In genomic region chr2:102520801-102521200, GRCh38 we compare ENCODE assay signal across 20 cellular contexts. TPM values are rescaled to one million over a fixed set of nuclear protein-coding genes. Genes with fewer than 3 reads are reported as not detected.
DNase-seq lines count a peak whose midpoint lies in the region; ATAC-seq and TF ChIP-seq lines count a peak whose summit lies in the region.
"Had no signal": no experiment of that assay in that cellular context is flagged by ENCODE, and none has a peak within 500 bp of the region (broad histone marks: within the 10 kb centered on the region; RNA-seq: fewer than 3 reads in every experiment).

No MANE protein-coding gene starts in this region.

- ATAC-seq in GM21390 (IDR thresholded peaks at IDR 0.05; ENCODE audit: unreplicated experiment), result no peak
- no peak for ATAC-seq in stimulated activated effector memory CD8-positive, alpha-beta T cell treated with anti-CD3 and anti-CD28 coated beads, Interleukin-12 subunit alpha, Interleukin-12 subunit beta, amount 100 ng/mL, for 72 hours

- H3K4me2 ChIP-seq in PC-9 (0 out of 2 replicates have a peak overlapping the region, but pooled peaks have one; percentile 0), hepatocyte (no peak overlapping the region), mesenchymal stem cell (ENCODE audit: low read length, poor library complexity, severe bottlenecking) (no peak overlapping the region)

- 45% methylated on average over 1 of the region's 1 CpG for WGBS in hepatocyte (ENCODE audit: low lambda C conversion rate, missing lambda C conversion rate)
- no CpG with 5 or more reads among the region's 1 CpG for WGBS in mesenchymal stem cell

- H3K4me3 ChIP-seq in Caco-2 (ENCODE audit: low read depth, low read length), result no peak overlapping the region
- H3K4me3 ChIP-seq in PC-9, result no peak overlapping the region
- H3K4me3 ChIP-seq in hepatocyte, result no peak overlapping the region
- no peak overlapping the region for H3K4me3 ChIP-seq in mesenchymal stem cell (ENCODE audit: insufficient read depth in 1 of 2, low read depth in 1 of 2, low read length in 2 of 2)

- no peak overlapping the region for H2AFZ ChIP-seq in PC-9
- no peak overlapping the region for H2AFZ ChIP-seq in hepatocyte
- H2AFZ ChIP-seq in mesenchymal stem cell (ENCODE audit: low read depth, low read length), result no peak overlapping the region

- intact Hi-C loops in Caco-2 (cut with micrococcal nuclease; ENCODE audit: unreplicated experiment), result loop anchor here (1.0 to 2.0 kb wide), 5 partner anchors 48 to 286 kb away; partner anchors contain the start of gene SLC9A4
- intact Hi-C loops in PC-9 (cut with micrococcal nuclease; ENCODE audit: unreplicated experiment), result loop anchor here (5.0 kb wide), 1 partner anchor 182 kb away; no protein-coding TSS in a partner anchor

- peaks cover 25% of the 10 kb centered on the region for H3K4me1 Mint-ChIP-seq in Caco-2 (ENCODE audit: low read depth, unreplicated experiment)
- peaks cover 23% of the 10 kb centered on the region for H3K4me1 Mint-ChIP-seq in stimulated activated effector memory CD8-positive, alpha-beta T cell treated with anti-CD3 and anti-CD28 coated beads, Interleukin-12 subunit alpha, Interleukin-12 subunit beta, amount 100 ng/mL, for 72 hours

- BruUV-seq in Caco-2 (replicated peaks; lab: Mats Ljungman, UMichigan), result no TSS peak
- BruUV-seq in PC-9 (replicated peaks; lab: Mats Ljungman, UMichigan), result no TSS peak

- no peak overlapping the region for H2BK15ac ChIP-seq in mesenchymal stem cell (ENCODE audit: low read depth, poor library complexity, severe bottlenecking)

- 0 out of 2 replicates have a peak, but pooled peaks cover 10% of the 10 kb centered on the region for H3F3A ChIP-seq in PC-9 (ENCODE audit: insufficient read depth, low read depth)

- H3K27ac ChIP-seq in PC-9 (no peak overlapping the region), hepatocyte (no peak overlapping the region), mesenchymal stem cell (ENCODE audit: low read length, poor library complexity, severe bottlenecking) (peak overlapping the region; percentile 24)
- H3K27ac ChIP-seq: 22Rv1, HL-60 had no signal

- POLR2A ChIA-PET in Caco-2 (lab: Charles Lee) (no interaction called here), PC-9 (lab: Charles Lee; ENCODE audit: unreplicated experiment) (interaction anchor here (0.6 to 0.8 kb wide), 2 partner anchors 20 to 67 kb away, joined by 8 to 10 read pairs; no protein-coding TSS in a partner anchor)

- H3K4ac ChIP-seq in mesenchymal stem cell (ENCODE audit: low read depth in 1 of 2, low read length in 2 of 2), result no peak overlapping the region

- H3K27ac Mint-ChIP-seq in Caco-2 (ENCODE audit: unreplicated experiment), result no peak overlapping the region
- no peak overlapping the region for H3K27ac Mint-ChIP-seq in stimulated activated effector memory CD8-positive, alpha-beta T cell treated with anti-CD3 and anti-CD28 coated beads, Interleukin-12 subunit alpha, Interleukin-12 subunit beta, amount 100 ng/mL, for 72 hours

- H3K27me3 ChIP-seq in Caco-2 (replicated peaks; ENCODE audit: control insufficient read depth, insufficient read depth, low read length), result no peaks in the 10 kb centered on the region
- H3K27me3 ChIP-seq in PC-9 (ENCODE audit: insufficient read depth, low read depth), result no peaks in the 10 kb centered on the region
- no peaks in the 10 kb centered on the region for H3K27me3 ChIP-seq in hepatocyte
- H3K27me3 ChIP-seq in mesenchymal stem cell (ENCODE audit: control insufficient read depth in 1 of 2, insufficient read depth in 1 of 2, low read length in 2 of 2), result peaks cover 0 to 13% of the 10 kb centered on the region in 2 experiments

- DNase-seq in Caco-2 (peak; percentile 20 to 46), PC-9 (peak in 1 of 2 experiments; percentile 56), hepatocyte (ENCODE audit: low spot score) (peak; percentile 16), mesenchymal stem cell (no peak), SKM-1 treated with dmso at 0.1 percent for 144 hours (lab: John Stamatoyannopoulos, UW; ENCODE audit: unreplicated experiment) (no peak)
- no peak for DNase-seq in stimulated activated CD4-positive, alpha-beta T cell treated with anti-CD3 and anti-CD28 coated beads, Interleukin-4, amount 100 ng/mL, for 4 hours
- DNase-seq in stimulated activated effector memory CD8-positive, alpha-beta T cell treated with anti-CD3 and anti-CD28 coated beads, Interleukin-12 subunit alpha, Interleukin-12 subunit beta, amount 100 ng/mL, for 72 hours (ENCODE audit: low spot score in 2 of 2), result no peak
- DNase-seq: DND-41, GF-D8, KBM-7, NCI-H1092, NCI-H1694, NCI-H2107, NCI-H748 treated with DMSO at 0.1 percent for 48 hours, PC-3 had no signal

- no peak overlapping the region for H3K23ac ChIP-seq in mesenchymal stem cell (ENCODE audit: low read length in 2 of 2)

- H3K14ac ChIP-seq in mesenchymal stem cell (ENCODE audit: low read length in 2 of 2), result no peak overlapping the region

- H3K27me3 Mint-ChIP-seq in Caco-2 (ENCODE audit: insufficient read depth, unreplicated experiment), result no peaks in the 10 kb centered on the region

- no peak overlapping the region for H3K4me3 Mint-ChIP-seq in Caco-2 (ENCODE audit: unreplicated experiment)
- H3K4me3 Mint-ChIP-seq in stimulated activated effector memory CD8-positive, alpha-beta T cell treated with anti-CD3 and anti-CD28 coated beads, Interleukin-12 subunit alpha, Interleukin-12 subunit beta, amount 100 ng/mL, for 72 hours, result no peak overlapping the region

- H2AK5ac ChIP-seq in mesenchymal stem cell (ENCODE audit: low read length, severe bottlenecking), result no peak overlapping the region

- H4K91ac ChIP-seq in mesenchymal stem cell (ENCODE audit: low read length), result no peak overlapping the region

- H2BK5ac ChIP-seq in mesenchymal stem cell (ENCODE audit: low read depth, low read length, poor library complexity, severe bottlenecking), result no peak overlapping the region

- H3K18ac ChIP-seq in mesenchymal stem cell (ENCODE audit: low read depth in 1 of 2, low read length in 2 of 2), result no peak overlapping the region

- H3K9me3 Mint-ChIP-seq in Caco-2 (ENCODE audit: unreplicated experiment), result no peaks in the 10 kb centered on the region
- no peaks in the 10 kb centered on the region for H3K9me3 Mint-ChIP-seq in stimulated activated effector memory CD8-positive, alpha-beta T cell treated with anti-CD3 and anti-CD28 coated beads, Interleukin-12 subunit alpha, Interleukin-12 subunit beta, amount 100 ng/mL, for 72 hours

- CTCF ChIA-PET in Caco-2 (lab: Charles Lee) (no interaction called here), PC-9 (lab: Charles Lee) (no interaction called here)

- H3K79me1 ChIP-seq in mesenchymal stem cell (replicated peaks; ENCODE audit: low read length, poor library complexity, severe bottlenecking), result no peaks in the 10 kb centered on the region

- H3K4me1 ChIP-seq in Caco-2 (peaks cover 49% of the 10 kb centered on the region), PC-9 (replicated peaks; ENCODE audit: insufficient read depth) (peaks cover 14% of the 10 kb centered on the region), hepatocyte (ENCODE audit: insufficient read depth) (no peaks in the 10 kb centered on the region), mesenchymal stem cell (ENCODE audit: control insufficient read depth, insufficient read depth, low read depth, low read length) (no peaks in the 10 kb centered on the region)

- H3K9ac ChIP-seq in mesenchymal stem cell (ENCODE audit: low read length), result no peak overlapping the region

- H4K20me1 ChIP-seq in PC-9 (ENCODE audit: insufficient read depth) (no peaks in the 10 kb centered on the region), hepatocyte (ENCODE audit: insufficient read depth, poor library complexity, severe bottlenecking) (no peaks in the 10 kb centered on the region)

- no peak overlapping the region for H2BK12ac ChIP-seq in mesenchymal stem cell (ENCODE audit: low read length in 2 of 2)

- H3K36me3 Mint-ChIP-seq in Caco-2 (ENCODE audit: insufficient read depth, unreplicated experiment), result no peaks in the 10 kb centered on the region
- no peaks in the 10 kb centered on the region for H3K36me3 Mint-ChIP-seq in stimulated activated effector memory CD8-positive, alpha-beta T cell treated with anti-CD3 and anti-CD28 coated beads, Interleukin-12 subunit alpha, Interleukin-12 subunit beta, amount 100 ng/mL, for 72 hours

- H4K8ac ChIP-seq in mesenchymal stem cell (ENCODE audit: low read length), result no peak overlapping the region

- H3K79me2 ChIP-seq in PC-9 (ENCODE audit: low read depth) (no peaks in the 10 kb centered on the region), hepatocyte (no peaks in the 10 kb centered on the region)

- H2BK120ac ChIP-seq in mesenchymal stem cell (ENCODE audit: low read depth, low read length), result no peak overlapping the region

- no peak for TF ChIP-seq CTCF in Caco-2 (IDR thresholded peaks at IDR 0.05; ENCODE audit: insufficient read depth in 1 of 2, low read depth in 1 of 2, low read length in 1 of 2, severe bottlenecking in 1 of 2, unreplicated experiment in 1 of 2)
- TF ChIP-seq CTCF in PC-9 (conservative IDR thresholded peaks at IDR 0.05), result no peak
- no peak for TF ChIP-seq CTCF in hepatocyte (IDR thresholded peaks at IDR 0.05; ENCODE audit: poor library complexity)

- no peaks in the 10 kb centered on the region for H3K9me3 ChIP-seq in Caco-2
- no peaks in the 10 kb centered on the region for H3K9me3 ChIP-seq in PC-9 (ENCODE audit: insufficient read depth, low read depth)
- H3K9me3 ChIP-seq in hepatocyte (ENCODE audit: low read depth), result no peaks in the 10 kb centered on the region
- H3K9me3 ChIP-seq in mesenchymal stem cell (ENCODE audit: control insufficient read depth, low read length), result no peaks in the 10 kb centered on the region

- H3K36me3 ChIP-seq in Caco-2 (ENCODE audit: control insufficient read depth, insufficient read depth, low read length) (no peaks in the 10 kb centered on the region), PC-9 (ENCODE audit: low read depth) (no peaks in the 10 kb centered on the region; the same call in 1 of the 2 replicates), hepatocyte (replicated peaks; ENCODE audit: insufficient read depth, low read depth) (no peaks in the 10 kb centered on the region), mesenchymal stem cell (ENCODE audit: control insufficient read depth in 1 of 2, insufficient read depth in 2 of 2, low read depth in 1 of 2, low read length in 2 of 2) (no peaks in the 10 kb centered on the region)

- H3K9me2 ChIP-seq in PC-9 (ENCODE audit: insufficient read depth), result no peaks in the 10 kb centered on the region
- no peaks in the 10 kb centered on the region for H3K9me2 ChIP-seq in hepatocyte (replicated peaks; ENCODE audit: insufficient read depth)

RNA-seq across cellular contexts. Expression of gene SLC9A4, which starts 47.8 kb away (rescaled TPM):
- total RNA-seq in Caco-2 (2022), result 1.2 and 1.4 TPM in 2 replicates
- 0.85 and 1.1 TPM in 2 replicates for total RNA-seq in PC-9 (2021)
- total RNA-seq in hepatocyte, result 0.80 and 1.8 TPM in 2 replicates
- 1.0 and 1.6 TPM in 2 replicates for polyA plus RNA-seq in hepatocyte
- not detected for polyA plus RNA-seq in mesenchymal stem cell (2013, experiment 1 of 2)
- polyA plus RNA-seq in mesenchymal stem cell (2013, experiment 2 of 2), result not detected
- total RNA-seq: M059J had no signal
- polyA plus RNA-seq: BJ had no signal

Comparison
In these comparisons a context has a peak if more than half of its experiments do, and no peak if none do; other contexts are left out.
1. DNase-seq: peak in Caco-2 (2 of 2) and hepatocyte (single experiment); none in mesenchymal stem cell (single experiment), stimulated activated CD4-positive, alpha-beta T cell treated with anti-CD3 and anti-CD28 coated beads, Interleukin-4, amount 100 ng/mL, for 4 hours (0 of 2), SKM-1 treated with dmso at 0.1 percent for 144 hours (single experiment) and stimulated activated effector memory CD8-positive, alpha-beta T cell treated with anti-CD3 and anti-CD28 coated beads, Interleukin-12 subunit alpha, Interleukin-12 subunit beta, amount 100 ng/mL, for 72 hours (0 of 2).